Comparison of ENCODE assay signal across 15 cellular contexts in the genomic region with DNA sequence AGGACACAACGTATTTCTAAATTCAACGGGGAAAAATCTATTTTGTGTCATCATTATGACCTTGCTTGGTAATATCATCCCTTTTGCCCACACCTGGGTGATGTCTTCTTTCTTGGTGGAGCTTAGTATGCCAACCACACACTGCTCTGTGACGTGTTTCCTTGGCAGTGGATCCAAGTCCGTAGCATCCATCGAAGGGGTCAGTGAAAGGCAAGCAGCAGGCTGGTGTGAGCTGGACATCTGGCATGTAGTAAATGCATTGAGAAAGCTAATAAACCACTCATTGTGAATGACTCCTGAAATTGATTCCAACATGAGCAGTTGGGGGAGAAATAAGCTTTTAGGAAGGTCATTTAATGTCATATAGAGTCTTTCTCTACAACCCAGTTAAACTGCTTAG.
"Had no signal": no experiment of that assay in that cellular context is flagged by ENCODE, and none has a peak within 500 bp of the region (broad histone marks: within the 10 kb centered on the region; RNA-seq: fewer than 3 reads in every experiment).

No MANE protein-coding gene starts in this region.

- ATAC-seq: activated CD8-positive, alpha-beta T cell treated with anti-CD3 and anti-CD28 coated beads for 36 hours; left ventricle myocardium superior; stimulated activated memory B cell treated with anti-CD40 and anti-IgM and Interleukin-4, amounts not matched to agents 10 μg/mL and 1 μg/mL and 100 μg/mL, for 72 hours had no signal

- H3K4me3 Mint-ChIP-seq: activated CD8-positive, alpha-beta T cell treated with anti-CD3 and anti-CD28 coated beads for 36 hours; endodermal cell; neural crest cell; stimulated activated memory B cell treated with anti-CD40 and anti-IgM and Interleukin-4, amounts not matched to agents 10 μg/mL and 1 μg/mL and 100 μg/mL, for 72 hours had no signal

- H3K27ac Mint-ChIP-seq: activated CD8-positive, alpha-beta T cell treated with anti-CD3 and anti-CD28 coated beads for 36 hours; endodermal cell; stimulated activated memory B cell treated with anti-CD40 and anti-IgM and Interleukin-4, amounts not matched to agents 10 μg/mL and 1 μg/mL and 100 μg/mL, for 72 hours had no signal

- H3K27me3 Mint-ChIP-seq: stimulated activated memory B cell treated with anti-CD40 and anti-IgM and Interleukin-4, amounts not matched to agents 10 μg/mL and 1 μg/mL and 100 μg/mL, for 72 hours had no signal

- H3K4me2 ChIP-seq: SK-N-SH had no signal

- H3K9me3 Mint-ChIP-seq: endodermal cell; stimulated activated memory B cell treated with anti-CD40 and anti-IgM and Interleukin-4, amounts not matched to agents 10 μg/mL and 1 μg/mL and 100 μg/mL, for 72 hours had no signal

- H3K4me1 Mint-ChIP-seq: endodermal cell; stimulated activated memory B cell treated with anti-CD40 and anti-IgM and Interleukin-4, amounts not matched to agents 10 μg/mL and 1 μg/mL and 100 μg/mL, for 72 hours had no signal

- H3K27me3 ChIP-seq: ovary, transverse colon had no signal

- H3K27ac ChIP-seq: ovary had no signal

- H3K4me3 ChIP-seq: ovary, transverse colon had no signal

- DNase-seq: activated CD4-positive, alpha-beta T cell treated with anti-CD3 and anti-CD28 coated beads for 4 hours; activated CD8-positive, alpha-beta memory T cell treated with anti-CD3 and anti-CD28 coated beads, Interleukin-2, amount 50 U/mL, for 48 hours; activated CD8-positive, alpha-beta T cell treated with anti-CD3 and anti-CD28 coated beads for 36 hours; activated naive CD4-positive, alpha-beta T cell; dermis blood vessel endothelial cell; endodermal cell; erythroblast; head of caudate nucleus; left ventricle myocardium superior; ovary; SK-N-SH; T-helper 1 cell; transverse colon had no signal

- H3K9ac ChIP-seq: SK-N-SH had no signal

- H3K36me3 Mint-ChIP-seq: stimulated activated memory B cell treated with anti-CD40 and anti-IgM and Interleukin-4, amounts not matched to agents 10 μg/mL and 1 μg/mL and 100 μg/mL, for 72 hours had no signal

- H3K9me3 ChIP-seq: ovary, SK-N-SH, transverse colon had no signal

- H3K36me3 ChIP-seq: ovary, transverse colon had no signal
